Comparison of ENCODE assay signal across 24 cellular contexts in genomic region chr20:53247460-53248103, GRCh38.
"Had no signal": no experiment of that assay in that cellular context is flagged by ENCODE, and none has a peak within 500 bp of the region (broad histone marks: within the 10 kb centered on the region; RNA-seq: fewer than 3 reads in every experiment).

No MANE protein-coding gene starts in this region.

- H3K4me2 ChIP-seq: KMS-11, PC-9 had no signal

- ATAC-seq: activated CD8-positive, alpha-beta memory T cell treated with anti-CD3 and anti-CD28 coated beads, Interleukin-2, amount 10 ng/mL, durations not matched to agents 7 days and 5 days; activated CD8-positive, alpha-beta T cell treated with anti-CD3 and anti-CD28 coated beads, Interleukin-2, amount 10 ng/mL, durations not matched to agents 7 days and 5 days; activated T-cell treated with anti-CD3 and anti-CD28 coated beads, Interleukin-2, amount 50 U/mL, for 4 hours; body of pancreas had no signal

- H3K27ac ChIP-seq: adrenal gland, body of pancreas, coronary artery, KMS-11, PC-9 had no signal

- H3K9me3 Mint-ChIP-seq: activated B cell treated with CpG ODN at 0.5 μM for 24 hours; activated naive CD8-positive, alpha-beta T cell treated with anti-CD3 and anti-CD28 coated beads, Interleukin-2, amount 10 ng/mL, durations not matched to agents 7 days and 5 days; activated T-helper 2 cell treated with anti-CD3 and anti-CD28 coated beads, Interferon-gamma antibody, Interleukin-2, Interleukin-4, amounts not matched to agents 10 μg/mL and 5 μg/mL and 100 μg/mL, durations not matched to agents 14 hours and 24 hours and 36 hours had no signal

- H3K27me3 ChIP-seq: adrenal gland, body of pancreas had no signal

- H3K27ac Mint-ChIP-seq: activated B cell treated with CpG ODN at 0.5 μM for 24 hours; activated CD4-positive, alpha-beta T cell treated with anti-CD3 and anti-CD28 coated beads, Interleukin-2, amount 10 ng/mL, durations not matched to agents 7 days and 5 days; activated CD8-positive, alpha-beta memory T cell treated with anti-CD3 and anti-CD28 coated beads, Interleukin-2, amount 10 ng/mL, durations not matched to agents 7 days and 5 days; activated CD8-positive, alpha-beta T cell treated with anti-CD3 and anti-CD28 coated beads, Interleukin-2, amount 10 ng/mL, durations not matched to agents 7 days and 5 days; activated naive CD8-positive, alpha-beta T cell treated with anti-CD3 and anti-CD28 coated beads, Interleukin-2, amount 10 ng/mL, durations not matched to agents 7 days and 5 days; activated T-helper 2 cell treated with anti-CD3 and anti-CD28 coated beads, Interferon-gamma antibody, Interleukin-2, Interleukin-4, amounts not matched to agents 10 μg/mL and 5 μg/mL and 100 μg/mL, durations not matched to agents 14 hours and 24 hours and 36 hours had no signal

- H2AFZ ChIP-seq: PC-9 had no signal

- H3K4me3 ChIP-seq: adrenal gland, body of pancreas, coronary artery, PC-9 had no signal

- H3K27me3 Mint-ChIP-seq: activated naive CD8-positive, alpha-beta T cell treated with anti-CD3 and anti-CD28 coated beads, Interleukin-2, amount 10 ng/mL, durations not matched to agents 7 days and 5 days had no signal

- H3K36me3 Mint-ChIP-seq: activated CD8-positive, alpha-beta memory T cell treated with anti-CD3 and anti-CD28 coated beads, Interleukin-2, amount 10 ng/mL, durations not matched to agents 7 days and 5 days; activated naive CD8-positive, alpha-beta T cell treated with anti-CD3 and anti-CD28 coated beads, Interleukin-2, amount 10 ng/mL, durations not matched to agents 7 days and 5 days had no signal

- H3K4me3 Mint-ChIP-seq: activated B cell treated with CpG ODN at 0.5 μM for 24 hours; activated CD4-positive, alpha-beta T cell treated with anti-CD3 and anti-CD28 coated beads, Interleukin-2, amount 10 ng/mL, durations not matched to agents 7 days and 5 days; activated CD8-positive, alpha-beta memory T cell treated with anti-CD3 and anti-CD28 coated beads, Interleukin-2, amount 10 ng/mL, durations not matched to agents 7 days and 5 days; activated CD8-positive, alpha-beta T cell treated with anti-CD3 and anti-CD28 coated beads, Interleukin-2, amount 10 ng/mL, durations not matched to agents 7 days and 5 days; activated naive CD8-positive, alpha-beta T cell treated with anti-CD3 and anti-CD28 coated beads, Interleukin-2, amount 10 ng/mL, durations not matched to agents 7 days and 5 days; activated T-cell treated with anti-CD3 and anti-CD28 coated beads, Interleukin-2, amount 50 U/mL, for 4 hours had no signal

- H3K36me3 ChIP-seq: adrenal gland had no signal

- DNase-seq: activated B cell treated with CpG ODN at 0.5 μM for 24 hours; activated CD4-positive, alpha-beta T cell treated with anti-CD3 and anti-CD28 coated beads for 1 hour; activated CD4-positive, alpha-beta T cell treated with anti-CD3 and anti-CD28 coated beads, Interleukin-2, amount 10 ng/mL, durations not matched to agents 7 days and 5 days; activated CD8-positive, alpha-beta memory T cell treated with anti-CD3 and anti-CD28 coated beads, Interleukin-2, amount 10 ng/mL, durations not matched to agents 7 days and 5 days; activated CD8-positive, alpha-beta T cell treated with anti-CD3 and anti-CD28 coated beads, Interleukin-2, amount 10 ng/mL, durations not matched to agents 7 days and 5 days; activated naive CD4-positive, alpha-beta T cell treated with anti-CD3 and anti-CD28 coated beads, Interleukin-2, amount 50 U/mL, for 16 hours; activated naive CD8-positive, alpha-beta T cell treated with anti-CD3 and anti-CD28 coated beads, Interleukin-2, amount 10 ng/mL, durations not matched to agents 7 days and 5 days; activated T-cell treated with anti-CD3 and anti-CD28 coated beads, Interleukin-2, amount 50 U/mL, for 4 hours; adrenal gland; anterior cingulate cortex; body of pancreas; central memory CD4-positive, alpha-beta T cell; MM.1S; NCI-H1105; NCI-H1436; NCI-H187; NCI-H2081; NCI-H510A treated with DMSO at 0.1 percent for 48 hours; PC-9; SIG-M5; T1000 had no signal

- H3K4me1 ChIP-seq: adrenal gland, body of pancreas had no signal

- H3K9me3 ChIP-seq: adrenal gland, body of pancreas had no signal

- H3K4me1 Mint-ChIP-seq: activated B cell treated with CpG ODN at 0.5 μM for 24 hours; activated CD4-positive, alpha-beta T cell treated with anti-CD3 and anti-CD28 coated beads, Interleukin-2, amount 10 ng/mL, durations not matched to agents 7 days and 5 days; activated CD8-positive, alpha-beta memory T cell treated with anti-CD3 and anti-CD28 coated beads, Interleukin-2, amount 10 ng/mL, durations not matched to agents 7 days and 5 days; activated naive CD8-positive, alpha-beta T cell treated with anti-CD3 and anti-CD28 coated beads, Interleukin-2, amount 10 ng/mL, durations not matched to agents 7 days and 5 days had no signal
